ENCODE assay signal across 21 cellular contexts in genomic region chr18:24762417-24762816, GRCh38.
"Had no signal": no experiment of that assay in that cellular context is flagged by ENCODE, and none has a peak within 500 bp of the region (broad histone marks: within the 10 kb centered on the region; RNA-seq: fewer than 3 reads in every experiment).

No MANE protein-coding gene starts in this region.

- H3K4me1 ChIP-seq: vagina had no signal

- H3K27me3 ChIP-seq: gastroesophageal sphincter, sigmoid colon, vagina had no signal

- H3K36me3 ChIP-seq: gastroesophageal sphincter, sigmoid colon, thoracic aorta, vagina had no signal

- H3K27ac Mint-ChIP-seq: activated CD4-positive, alpha-beta T cell treated with anti-CD3 and anti-CD28 coated beads, Interleukin-2, amount 10 ng/mL, durations not matched to agents 7 days and 5 days; activated CD8-positive, alpha-beta T cell treated with anti-CD3 and anti-CD28 coated beads, Interleukin-2, amount 10 ng/mL, durations not matched to agents 7 days and 5 days; activated naive CD4-positive, alpha-beta T cell treated with anti-CD3 and anti-CD28 coated beads, Interleukin-2, amount 50 U/mL, for 24 hours; stimulated activated naive B cell treated with anti-CD40 and anti-IgM and Interleukin-4, amounts not matched to agents 10 μg/mL and 1 μg/mL and 100 μg/mL, for 72 hours; type B pancreatic cell had no signal

- DNase-seq: activated CD4-positive, alpha-beta T cell treated with anti-CD3 and anti-CD28 coated beads, Interleukin-2, amount 10 ng/mL, durations not matched to agents 7 days and 5 days; activated CD4-positive, CD25-positive, alpha-beta regulatory T cell treated with anti-CD3 and anti-CD28 coated beads, Interleukin-2, amount 50 U/mL, for 72 hours; activated CD8-positive, alpha-beta T cell treated with anti-CD3 and anti-CD28 coated beads, Interleukin-2, amount 10 ng/mL, durations not matched to agents 7 days and 5 days; activated gamma-delta T cell treated with Interleukin-2 at 50 U/mL for 16 hours; aorta; caudate nucleus; effector memory CD4-positive, alpha-beta T cell; head of caudate nucleus; mesenchymal stem cell; nucleus accumbens; sigmoid colon; stimulated activated CD4-positive, alpha-beta T cell treated with anti-CD3 and anti-CD28 coated beads, Interleukin-2, amount 100 ng/mL, for 48 hours; stimulated activated CD8-positive, alpha-beta memory T cell treated with anti-CD3 and anti-CD28 coated beads, Interleukin-4, amount 100 ng/mL, for 48 hours; stimulated activated naive B cell treated with anti-CD40 and anti-IgM and Interleukin-4, amounts not matched to agents 10 μg/mL and 1 μg/mL and 100 μg/mL, for 72 hours; T-helper 2 cell had no signal

- H3K4me1 Mint-ChIP-seq: activated CD4-positive, alpha-beta T cell treated with anti-CD3 and anti-CD28 coated beads, Interleukin-2, amount 10 ng/mL, durations not matched to agents 7 days and 5 days; activated naive CD4-positive, alpha-beta T cell treated with anti-CD3 and anti-CD28 coated beads, Interleukin-2, amount 50 U/mL, for 24 hours; stimulated activated naive B cell treated with anti-CD40 and anti-IgM and Interleukin-4, amounts not matched to agents 10 μg/mL and 1 μg/mL and 100 μg/mL, for 72 hours had no signal

- H3K4me3 Mint-ChIP-seq: activated CD4-positive, alpha-beta T cell treated with anti-CD3 and anti-CD28 coated beads, Interleukin-2, amount 10 ng/mL, durations not matched to agents 7 days and 5 days; activated CD8-positive, alpha-beta T cell treated with anti-CD3 and anti-CD28 coated beads, Interleukin-2, amount 10 ng/mL, durations not matched to agents 7 days and 5 days; activated naive CD4-positive, alpha-beta T cell treated with anti-CD3 and anti-CD28 coated beads, Interleukin-2, amount 50 U/mL, for 24 hours; stimulated activated naive B cell treated with anti-CD40 and anti-IgM and Interleukin-4, amounts not matched to agents 10 μg/mL and 1 μg/mL and 100 μg/mL, for 72 hours; type B pancreatic cell had no signal

- H3K36me3 Mint-ChIP-seq: activated naive CD4-positive, alpha-beta T cell treated with anti-CD3 and anti-CD28 coated beads, Interleukin-2, amount 50 U/mL, for 24 hours; stimulated activated naive B cell treated with anti-CD40 and anti-IgM and Interleukin-4, amounts not matched to agents 10 μg/mL and 1 μg/mL and 100 μg/mL, for 72 hours; type B pancreatic cell had no signal

- H3K27ac ChIP-seq: gastroesophageal sphincter, thoracic aorta, vagina, VCaP had no signal

- H3K9me3 ChIP-seq: vagina had no signal

- ATAC-seq: activated CD8-positive, alpha-beta T cell treated with anti-CD3 and anti-CD28 coated beads, Interleukin-2, amount 10 ng/mL, durations not matched to agents 7 days and 5 days; gastroesophageal sphincter; stimulated activated naive B cell treated with anti-CD40 and anti-IgM and Interleukin-4, amounts not matched to agents 10 μg/mL and 1 μg/mL and 100 μg/mL, for 72 hours had no signal

- H3K9me3 Mint-ChIP-seq: activated naive CD4-positive, alpha-beta T cell treated with anti-CD3 and anti-CD28 coated beads, Interleukin-2, amount 50 U/mL, for 24 hours had no signal

- H3K4me3 ChIP-seq: gastroesophageal sphincter, sigmoid colon, thoracic aorta, vagina had no signal
